ENCODE assay signal across 8 cellular contexts in genomic region chr11:78079232-78080083, GRCh38. TPM values are rescaled to one million over a fixed set of nuclear protein-coding genes. Genes with fewer than 3 reads are reported as not detected.
DNase-seq lines count a peak whose midpoint lies in the region; ATAC-seq and TF ChIP-seq lines count a peak whose summit lies in the region.

Gene NDUFC2 (minus strand): TSS chr11:78079862. CDS start chr11:78079744, 118 bp downstream.

- peak within 1 kb of the TSS; percentile 95 for H3K4me3 ChIP-seq in DOHH2 (ENCODE audit: low read length)
- peak within 1 kb of the TSS; percentile 99 for H3K4me3 ChIP-seq in Karpas-422 (ENCODE audit: low read length)
- H3K4me3 ChIP-seq in foreskin fibroblast (ENCODE audit: low read depth in 1 of 2, low read length in 2 of 2) = peak within 1 kb of the TSS; percentile 84 to 90
- H3K4me3 ChIP-seq in neural cell (ENCODE audit: low read length) = peak within 1 kb of the TSS; percentile 84

- peak; percentile 39 for TF ChIP-seq RAD21 in neural cell (conservative IDR thresholded peaks at IDR 0.05)

- no peaks in the 10 kb centered on the region for H3K27me3 ChIP-seq in DOHH2 (ENCODE audit: control insufficient read depth, low read length)
- no peaks in the 10 kb centered on the region for H3K27me3 ChIP-seq in Karpas-422 (ENCODE audit: low read length)
- H3K27me3 ChIP-seq in neural cell (ENCODE audit: insufficient read depth, low read depth, low read length) = no peaks in the 10 kb centered on the region

- H3K27me3 Mint-ChIP-seq in stimulated activated naive CD8-positive, alpha-beta T cell treated with anti-CD3 and anti-CD28 coated beads, Interleukin-15, amount 100 ng/mL, for 72 hours = no peaks in the 10 kb centered on the region

- peaks cover 16% of the 10 kb centered on the region for H3K36me3 ChIP-seq in DOHH2 (ENCODE audit: control insufficient read depth, low read length)
- H3K36me3 ChIP-seq in Karpas-422 (ENCODE audit: insufficient read depth, low read length) = peaks cover 5% of the 10 kb centered on the region; the same call in 1 of the 2 replicates
- no peaks in the 10 kb centered on the region for H3K36me3 ChIP-seq in neural cell (ENCODE audit: insufficient read depth, low read length)

- ATAC-seq in GM21786 (IDR thresholded peaks at IDR 0.05; ENCODE audit: unreplicated experiment) = peak; percentile 72
- ATAC-seq in stimulated activated naive CD8-positive, alpha-beta T cell treated with anti-CD3 and anti-CD28 coated beads, Interleukin-15, amount 100 ng/mL, for 72 hours = peak; percentile 88

- H3K9ac ChIP-seq in Karpas-422 (ENCODE audit: low read length) (peak within 1 kb of the TSS; percentile 99), neural cell (ENCODE audit: low read length) (peak within 1 kb of the TSS; percentile 83)

- H3K27ac ChIP-seq in DOHH2 (ENCODE audit: low read depth, low read length) = peak within 1 kb of the TSS; percentile 18
- peak within 1 kb of the TSS; percentile 56 for H3K27ac ChIP-seq in Karpas-422 (ENCODE audit: low read length)
- H3K27ac ChIP-seq in neural cell (ENCODE audit: low read length) = peak within 1 kb of the TSS; percentile 55

- peaks cover 51% of the 10 kb centered on the region for H3K4me1 Mint-ChIP-seq in stimulated activated naive CD8-positive, alpha-beta T cell treated with anti-CD3 and anti-CD28 coated beads, Interleukin-15, amount 100 ng/mL, for 72 hours

- H4K20me1 ChIP-seq in DOHH2 (ENCODE audit: control insufficient read depth, insufficient read depth, low read depth, low read length) (0 out of 2 replicates have a peak, but pooled peaks cover 5% of the 10 kb centered on the region), Karpas-422 (ENCODE audit: insufficient read depth, low read depth, low read length) (peaks cover 15% of the 10 kb centered on the region), neural cell (ENCODE audit: insufficient read depth) (no peaks in the 10 kb centered on the region)

- TF ChIP-seq CTCF in DOHH2 (IDR thresholded peaks at IDR 0.05; ENCODE audit: low read depth, low read length, poor library complexity, severe bottlenecking) = no peak
- TF ChIP-seq CTCF in foreskin fibroblast (IDR thresholded peaks at IDR 0.05; ENCODE audit: low read depth, low read length) = no peak
- TF ChIP-seq CTCF in neural cell (IDR thresholded peaks at IDR 0.05; ENCODE audit: poor library complexity, severe bottlenecking) = no peak

- H3K4me1 ChIP-seq in DOHH2 (ENCODE audit: control insufficient read depth, low read length) (peaks cover 38% of the 10 kb centered on the region), Karpas-422 (ENCODE audit: low read length) (peaks cover 40% of the 10 kb centered on the region)

- H3F3A ChIP-seq in DOHH2 (ENCODE audit: control insufficient read depth, insufficient read depth) = no peaks in the 10 kb centered on the region
- H3F3A ChIP-seq in neural cell (ENCODE audit: insufficient read depth, low read length, poor library complexity, severe bottlenecking) = no peaks in the 10 kb centered on the region

- H3K79me2 ChIP-seq in DOHH2 (ENCODE audit: control insufficient read depth, low read length) (peaks cover 56% of the 10 kb centered on the region), Karpas-422 (ENCODE audit: low read length) (peaks cover 52% of the 10 kb centered on the region), neural cell (replicated peaks; ENCODE audit: insufficient read depth, low read length) (peaks cover 54% of the 10 kb centered on the region)

- no peak for TF ChIP-seq EP300 in neural cell (conservative IDR thresholded peaks at IDR 0.05; ENCODE audit: poor library complexity, severe bottlenecking)

- H3K4me2 ChIP-seq in DOHH2 (ENCODE audit: low read length) (peak within 1 kb of the TSS; percentile 88), Karpas-422 (ENCODE audit: low read depth, low read length, poor library complexity, severe bottlenecking) (peak within 1 kb of the TSS; percentile 96), neural cell (ENCODE audit: low read length) (peak within 1 kb of the TSS; percentile 82)

- H3K4me3 Mint-ChIP-seq in stimulated activated naive CD8-positive, alpha-beta T cell treated with anti-CD3 and anti-CD28 coated beads, Interleukin-15, amount 100 ng/mL, for 72 hours = peak within 1 kb of the TSS; percentile 87

- H3K9me2 ChIP-seq in DOHH2 (replicated peaks; ENCODE audit: control insufficient read depth, low read length) = no peaks in the 10 kb centered on the region
- no peaks in the 10 kb centered on the region for H3K9me2 ChIP-seq in Karpas-422 (replicated peaks; ENCODE audit: insufficient read depth, low read length)
- no peaks in the 10 kb centered on the region for H3K9me2 ChIP-seq in neural cell (ENCODE audit: insufficient read depth, low read length)

- H3K27ac Mint-ChIP-seq in stimulated activated naive CD8-positive, alpha-beta T cell treated with anti-CD3 and anti-CD28 coated beads, Interleukin-15, amount 100 ng/mL, for 72 hours = peak within 1 kb of the TSS; percentile 87 to 97

- H3K9me3 ChIP-seq in DOHH2 (ENCODE audit: control insufficient read depth, insufficient read depth, low read length) (0 out of 2 replicates have a peak, but pooled peaks cover 2% of the 10 kb centered on the region), Karpas-422 (ENCODE audit: low read length) (no peaks in the 10 kb centered on the region), neural cell (ENCODE audit: low read length) (no peaks in the 10 kb centered on the region)

- peaks cover 0 to 7% of the 10 kb centered on the region in 2 donors for H3K9me3 Mint-ChIP-seq in stimulated activated naive CD8-positive, alpha-beta T cell treated with anti-CD3 and anti-CD28 coated beads, Interleukin-15, amount 100 ng/mL, for 72 hours

- H2AFZ ChIP-seq in Karpas-422 (ENCODE audit: low read length) = peak within 1 kb of the TSS; percentile 100
- peak within 1 kb of the TSS; percentile 43 for H2AFZ ChIP-seq in neural cell (ENCODE audit: low read depth, low read length)

- DNase-seq in Karpas-422 = peak; percentile 90
- peak; percentile 73 to 85 for DNase-seq in SHP77 (lab: John Stamatoyannopoulos, UW)
- DNase-seq in activated gamma-delta T cell treated with Interleukin-2 at 50 U/mL for 16 hours = peak; percentile 58
- peak; percentile 81 to 95 for DNase-seq in foreskin fibroblast
- DNase-seq in stimulated activated naive CD8-positive, alpha-beta T cell treated with anti-CD3 and anti-CD28 coated beads, Interleukin-15, amount 100 ng/mL, for 72 hours = peak; percentile 64 to 78

TF ChIP-seq in neural cell, 6 proteins besides CTCF, POLR2A, EP300 and RAD21:
- TF ChIP-seq TAF1 (IDR thresholded peaks at IDR 0.05; ENCODE audit: low read depth) = peak; percentile 74
- TF ChIP-seq EZH2 (IDR thresholded peaks at IDR 0.05; ENCODE audit: borderline replicate concordance, insufficient read depth, low read length, poor library complexity, severe bottlenecking) = no peak
- TF ChIP-seq SMC3 (conservative IDR thresholded peaks at IDR 0.05; ENCODE audit: poor library complexity) = peak; percentile 34
- no peak for TF ChIP-seq MXI1 (conservative IDR thresholded peaks at IDR 0.05; ENCODE audit: poor library complexity, severe bottlenecking)
- TF ChIP-seq POLR2AphosphoS5 (IDR thresholded peaks at IDR 0.05) = peak; percentile 82
- TF ChIP-seq REST (IDR thresholded peaks at IDR 0.05; ENCODE audit: borderline replicate concordance) = no peak
TF ChIP-seq in neural cell: peak in this region for 3.

RNA-seq across cellular contexts. Expression of gene NDUFC2, which starts in this region (rescaled TPM):
- total RNA-seq in Karpas-422 (2014; rRNA removed; shearing (Covaris generic); ENCODE audit: low replicate concordance) = 51.9 and 94.7 TPM in 2 replicates
- polyA plus RNA-seq in neural cell = 269 and 322 TPM in 2 replicates
- 135 and 165 TPM in 2 replicates for polyA minus RNA-seq in neural cell

Comparison
In these comparisons a context has a peak if more than half of its experiments do, and no peak if none do; other contexts are left out.
1. Peak in every context shown above with its lines: DNase-seq, ATAC-seq, H3K4me3 ChIP-seq and H3K27ac ChIP-seq.